In the genomic region with DNA sequence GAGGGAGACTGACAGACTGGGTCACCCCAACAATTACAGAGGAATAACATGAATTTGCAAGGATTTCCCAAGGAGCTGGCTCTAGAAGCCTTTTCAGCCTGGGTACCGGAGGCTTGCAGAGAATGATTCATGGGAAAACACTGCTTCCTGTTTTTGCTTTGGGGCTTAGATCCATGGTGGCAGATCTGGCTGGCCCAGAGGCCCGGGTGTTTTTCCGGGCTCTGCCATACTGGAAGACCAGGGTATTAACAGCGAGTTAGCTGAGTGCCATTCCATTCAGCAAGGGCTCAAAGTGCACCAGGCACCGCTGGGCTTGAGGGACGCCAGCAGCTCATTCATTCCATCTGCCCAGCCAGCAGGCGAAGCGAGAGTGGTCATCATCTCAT, we compare ENCODE assay signal across 8 cellular contexts. TPM values are rescaled to one million over a fixed set of nuclear protein-coding genes. Genes with fewer than 3 reads are reported as not detected.
A peak's percentile ranks its signal among the peaks of the same experiment; 100 is the strongest.
DNase-seq lines count a peak whose midpoint lies in the region; ATAC-seq and TF ChIP-seq lines count a peak whose summit lies in the region.

No MANE protein-coding gene starts in this region.

- H3K27ac Mint-ChIP-seq in CD14-positive monocyte: peak overlapping the region; percentile 87 to 96 (median 95)
- peak overlapping the region; percentile 84 for H3K27ac Mint-ChIP-seq in chondrocyte (ENCODE audit: unreplicated experiment)

- H3K36me3 ChIP-seq in mucosa of rectum (ENCODE audit: control insufficient read depth in 2 of 2, insufficient read depth in 2 of 2, low read length in 2 of 2): peaks cover 46 to 49% of the 10 kb centered on the region in 2 donors

- no peaks in the 10 kb centered on the region for H3K9me3 ChIP-seq in mucosa of rectum (ENCODE audit: control insufficient read depth in 2 of 2, low read length in 2 of 2)

- H3K27ac ChIP-seq in mucosa of rectum (ENCODE audit: low read depth in 2 of 2, low read length in 2 of 2): peak overlapping the region; percentile 96 to 98

- H3K4me1 Mint-ChIP-seq in CD14-positive monocyte (peaks cover 62% of the 10 kb centered on the region), chondrocyte (ENCODE audit: low read depth) (peaks cover 73% of the 10 kb centered on the region)

- peak overlapping the region; percentile 82 to 90 for H3K4me3 ChIP-seq in mucosa of rectum (ENCODE audit: low read length in 2 of 2)

- H3K9me3 Mint-ChIP-seq in CD14-positive monocyte: no peaks in the 10 kb centered on the region
- no peaks in the 10 kb centered on the region for H3K9me3 Mint-ChIP-seq in chondrocyte (ENCODE audit: low read depth)

- H3K4me3 Mint-ChIP-seq in CD14-positive monocyte (peak overlapping the region; percentile 93 to 94), chondrocyte (ENCODE audit: unreplicated experiment) (peak overlapping the region; percentile 93)

- H3K36me3 Mint-ChIP-seq in CD14-positive monocyte: peaks cover 49 to 52% of the 10 kb centered on the region in 2 donors
- H3K36me3 Mint-ChIP-seq in chondrocyte (ENCODE audit: low read depth): peaks cover 33% of the 10 kb centered on the region

- peak overlapping the region; percentile 89 for H3K9ac ChIP-seq in mucosa of rectum (ENCODE audit: low read depth in 1 of 2, low read length in 2 of 2)

- intact Hi-C loops in CD14-positive monocyte (cut with micrococcal nuclease): loop anchor here (5.0 kb wide), 1 partner anchor 93 kb away; a partner anchor contains a TSS

- ATAC-seq in HG02970 (IDR thresholded peaks at IDR 0.05; ENCODE audit: low FRiP score, unreplicated experiment) (no peak), HG03108 (IDR thresholded peaks at IDR 0.05; ENCODE audit: unreplicated experiment) (no peak)

- H3K27me3 ChIP-seq in mucosa of rectum (ENCODE audit: control insufficient read depth in 2 of 2, insufficient read depth in 2 of 2, low read length in 2 of 2): no peaks in the 10 kb centered on the region

- H3K27me3 Mint-ChIP-seq in CD14-positive monocyte (ENCODE audit: low read depth in 3 of 3) (peaks cover 0 to 5% (median 0%) of the 10 kb centered on the region in 3 donors), chondrocyte (ENCODE audit: low read depth) (no peaks in the 10 kb centered on the region)

- H3K4me1 ChIP-seq in mucosa of rectum (ENCODE audit: control insufficient read depth in 2 of 2, insufficient read depth in 2 of 2, low read length in 2 of 2): peaks cover 41 to 57% of the 10 kb centered on the region in 2 donors

- DNase-seq in CD14-positive monocyte (ENCODE audit: low spot score) (peak; percentile 56), MV-4-11 (lab: John Stamatoyannopoulos, UW) (peak; percentile 74), chondrocyte (ENCODE audit: low spot score) (no peak), DMS153 treated with DMSO at 0.1 percent for 48 hours (lab: John Stamatoyannopoulos, UW; ENCODE audit: unreplicated experiment) (no peak)
- no peak for DNase-seq in activated effector memory CD4-positive, alpha-beta T cell treated with Interleukin-2 at 50 U/mL for 16 hours

- TF ChIP-seq CTCF in CD14-positive monocyte (IDR thresholded peaks at IDR 0.05) (no peak), chondrocyte (IDR thresholded peaks at IDR 0.05) (no peak)

RNA-seq across cellular contexts. Expression of a gene that starts 1.3 kb away (rescaled TPM):
- polyA plus RNA-seq in CD14-positive monocyte: 100 to 1,000 TPM; 243 to 251 TPM
- 312 to 483 TPM (median 462 TPM) in 3 replicates for total RNA-seq in chondrocyte

Comparison
In these comparisons a context has a peak if more than half of its experiments do, and no peak if none do; other contexts are left out.
1. DNase-seq: peak in CD14-positive monocyte (single experiment) and MV-4-11 (single experiment); none in chondrocyte (single experiment), DMS153 treated with DMSO at 0.1 percent for 48 hours (single experiment) and activated effector memory CD4-positive, alpha-beta T cell treated with Interleukin-2 at 50 U/mL for 16 hours (single experiment).